In genomic region chr22:24935771-24936483, GRCh38 we compare ENCODE assay signal across 24 cellular contexts. TPM values are rescaled to one million over a fixed set of nuclear protein-coding genes. Genes with fewer than 3 reads are reported as not detected.
A peak's percentile ranks its signal among the peaks of the same experiment; 100 is the strongest.
DNase-seq lines count a peak whose midpoint lies in the region; ATAC-seq, FAIRE-seq and TF ChIP-seq lines count a peak whose summit lies in the region.
"Had no signal": no experiment of that assay in that cellular context is flagged by ENCODE, and none has a peak within 500 bp of the region (broad histone marks: within the 10 kb centered on the region; RNA-seq: fewer than 3 reads in every experiment).

No MANE protein-coding gene starts in this region.

- no peaks in the 10 kb centered on the region for H3K79me1 ChIP-seq in H1 (ENCODE audit: low read depth, low read length)

- H3K4me2 ChIP-seq in H1 (ENCODE audit: insufficient read depth in 1 of 2, low read depth in 2 of 2, low read length in 2 of 2), result no peak overlapping the region
- H3K4me2 ChIP-seq: BLaER1 had no signal

- peak; percentile 34 for DNase-seq in natural killer cell treated with Interleukin-12 subunit alpha and Interleukin-12 subunit beta and Interleukin-15 and Interleukin-18, amount 100 ng/mL, for 72 hours (ENCODE audit: low spot score)
- DNase-seq in natural killer cell (no peak), H1 (ENCODE audit: low read depth in 1 of 2, low spot score in 2 of 2) (no peak), left colon (no peak)
- DNase-seq: 8988T; ACHN; BE2C; C1 segment of cervical spinal cord; Caco-2; Calu3; CD4-positive, alpha-beta T cell; CD8-positive, alpha-beta T cell; DMS79 treated with DMSO at 0.1 percent for 48 hours; GF-D8 had no signal

- no peak overlapping the region for H3K18ac ChIP-seq in H1 (ENCODE audit: extremely low read depth, low read length)

- H2BK5ac ChIP-seq in H1 (ENCODE audit: low read depth, low read length), result no peak overlapping the region

- H3K4me1 Mint-ChIP-seq in natural killer cell treated with Interleukin-12 subunit alpha and Interleukin-12 subunit beta and Interleukin-15 and Interleukin-18, amount 100 ng/mL, for 72 hours (ENCODE audit: low read depth in 2 of 2), result no peaks in the 10 kb centered on the region
- no peaks in the 10 kb centered on the region for H3K4me1 Mint-ChIP-seq in natural killer cell

- intact Hi-C loops in natural killer cell (cut with micrococcal nuclease), result no loop called here
- intact Hi-C loops in left colon (cut with DNase I, micrococcal nuclease), result loop anchor here in 1 of 2 donors (5.0 kb wide), 1 partner anchor 111 kb away; no protein-coding TSS in a partner anchor

- H3K36me3 ChIP-seq in HEK293 (ENCODE audit: control insufficient read depth in 2 of 2, insufficient read depth in 1 of 2, low read length in 2 of 2) (no peaks in the 10 kb centered on the region), H1 (ENCODE audit: control insufficient read depth in 2 of 4, insufficient read depth in 4 of 4, low read length in 3 of 4) (no peaks in the 10 kb centered on the region)
- H3K36me3 ChIP-seq: BE2C, BLaER1 had no signal

- peak overlapping the region; percentile 37 for H3K56ac ChIP-seq in H1 (replicated peaks; ENCODE audit: insufficient read length, low read depth, low read length)

- TF ChIP-seq CTCF in natural killer cell (IDR thresholded peaks at IDR 0.05) (no peak), HEK293 (tag by site-specific recombination; IDR thresholded peaks at IDR 0.05) (no peak), H1 (IDR thresholded peaks at IDR 0.05; ENCODE audit: control extremely low read depth in 1 of 3, insufficient read depth in 1 of 3, low read depth in 1 of 3, low read length in 3 of 3) (no peak)

- POLR2A ChIA-PET in HEK293 (lab: Yijun Ruan, JAX), result interaction anchor here (0.6 kb wide), 1 partner anchor 160 kb away, joined by 3 read pairs; no protein-coding TSS in a partner anchor
- POLR2A ChIA-PET in H1 (lab: Charles Lee; ENCODE audit: partially characterized antibody), result no interaction called here

- no peak overlapping the region for H3K14ac ChIP-seq in H1 (ENCODE audit: insufficient read length)

- H2AFZ ChIP-seq in H1 (ENCODE audit: low read length), result no peak overlapping the region

- ATAC-seq in natural killer cell treated with Interleukin-12 subunit alpha and Interleukin-12 subunit beta and Interleukin-15 and Interleukin-18, amount 100 ng/mL, for 72 hours, result no peak
- ATAC-seq in natural killer cell (no peak), left colon (no peak), GM21390 (IDR thresholded peaks at IDR 0.05; ENCODE audit: unreplicated experiment) (no peak)
- ATAC-seq: CD8-positive, alpha-beta T cell had no signal

- no peak overlapping the region for H3K23ac ChIP-seq in H1 (ENCODE audit: insufficient read length)

- no peak for FAIRE-seq in H1 (lab: Jason Lieb, UNC)
- FAIRE-seq: A204.1, D721Med, G401.6, GM12891, GM19239 had no signal

- H3K27ac ChIP-seq in HEK293 (ENCODE audit: extremely low read depth, low read depth, low read length) (no peak overlapping the region), H1 (ENCODE audit: low read depth, low read length) (no peak overlapping the region)
- H3K27ac ChIP-seq: BLaER1 had no signal

- no peak overlapping the region for H3K9ac ChIP-seq in H1 (replicated peaks in 1 of 4; ENCODE audit: extremely low read depth in 1 of 4, low read depth in 3 of 4, low read length in 3 of 4)
- H3K9ac ChIP-seq: BLaER1 had no signal

- H4K91ac ChIP-seq in H1 (replicated peaks; ENCODE audit: insufficient read length, low read length), result no peak overlapping the region

- no peaks in the 10 kb centered on the region for H3K27me3 ChIP-seq in H1 (replicated peaks in 1 of 4; ENCODE audit: control insufficient read depth in 3 of 4, extremely low read depth in 1 of 4, insufficient read depth in 3 of 4, low read length in 3 of 4)
- H3K27me3 ChIP-seq: BE2C, BLaER1 had no signal

- no peak overlapping the region for H2BK15ac ChIP-seq in H1 (ENCODE audit: low read length)

- H3K9me3 Mint-ChIP-seq in natural killer cell treated with Interleukin-12 subunit alpha and Interleukin-12 subunit beta and Interleukin-15 and Interleukin-18, amount 100 ng/mL, for 72 hours, result no peaks in the 10 kb centered on the region
- H3K9me3 Mint-ChIP-seq in natural killer cell, result no peaks in the 10 kb centered on the region
- H3K9me3 Mint-ChIP-seq: CD4-positive, alpha-beta T cell; CD8-positive, alpha-beta T cell had no signal

- no peak overlapping the region for H3K4ac ChIP-seq in H1 (replicated peaks; ENCODE audit: insufficient read length, low read depth, low read length)

- no peak overlapping the region for H2BK120ac ChIP-seq in H1 (replicated peaks; ENCODE audit: low read depth, low read length)

- H3K79me2 ChIP-seq in H1 (ENCODE audit: control insufficient read depth in 1 of 2, insufficient read depth in 2 of 2, low read length in 2 of 2), result no peaks in the 10 kb centered on the region

- H3K4me3 Mint-ChIP-seq in natural killer cell treated with Interleukin-12 subunit alpha and Interleukin-12 subunit beta and Interleukin-15 and Interleukin-18, amount 100 ng/mL, for 72 hours, result no peak overlapping the region
- H3K4me3 Mint-ChIP-seq in natural killer cell, result no peak overlapping the region
- H3K4me3 Mint-ChIP-seq: CD4-positive, alpha-beta T cell; CD8-positive, alpha-beta T cell had no signal

- H3K4me1 ChIP-seq in HEK293 (ENCODE audit: control insufficient read depth, insufficient read depth, low read length) (no peaks in the 10 kb centered on the region), H1 (replicated peaks in 1 of 4; ENCODE audit: control insufficient read depth in 3 of 4, insufficient read depth in 4 of 4, low read length in 3 of 4) (peaks cover 2 to 6% (median 3%) of the 10 kb centered on the region in 4 experiments; a peak in 4 of 7 replicates)

- TF ChIP-seq POLR2A in H1 (IDR thresholded peaks at IDR 0.05; ENCODE audit: control extremely low read depth in 1 of 2, low read depth in 2 of 2, low read length in 2 of 2), result no peak

- H3K9me3 ChIP-seq in HEK293 (ENCODE audit: control insufficient read depth, insufficient read depth, low read depth, low read length), result no peaks in the 10 kb centered on the region
- H3K9me3 ChIP-seq in H1 (ENCODE audit: insufficient read depth in 2 of 2, low read depth in 1 of 2, low read length in 1 of 2), result no peaks in the 10 kb centered on the region
- H3K9me3 ChIP-seq: BE2C, BLaER1, Caco-2 had no signal

- H4K5ac ChIP-seq in H1 (ENCODE audit: insufficient read length, low read depth, low read length), result no peak overlapping the region

- TF ChIP-seq EP300 in H1 (IDR thresholded peaks at IDR 0.05; ENCODE audit: borderline replicate concordance in 1 of 2, low read depth in 2 of 2, low read length in 2 of 2), result no peak

- H2AK5ac ChIP-seq in H1 (ENCODE audit: low read depth, low read length), result no peak overlapping the region

- no peak overlapping the region for H4K8ac ChIP-seq in H1 (ENCODE audit: extremely low read depth, insufficient read depth, low read length)

- TF ChIP-seq RAD21 in H1 (IDR thresholded peaks at IDR 0.05 in 1 of 2, conservative IDR thresholded peaks at IDR 0.05 in 1 of 2; ENCODE audit: low read depth in 2 of 2, low read length in 2 of 2), result no peak

- H3K36me3 Mint-ChIP-seq in natural killer cell treated with Interleukin-12 subunit alpha and Interleukin-12 subunit beta and Interleukin-15 and Interleukin-18, amount 100 ng/mL, for 72 hours, result no peaks in the 10 kb centered on the region
- no peaks in the 10 kb centered on the region for H3K36me3 Mint-ChIP-seq in natural killer cell
- H3K36me3 Mint-ChIP-seq: CD8-positive, alpha-beta T cell had no signal

- no peak overlapping the region for H3K27ac Mint-ChIP-seq in natural killer cell treated with Interleukin-12 subunit alpha and Interleukin-12 subunit beta and Interleukin-15 and Interleukin-18, amount 100 ng/mL, for 72 hours
- H3K27ac Mint-ChIP-seq in natural killer cell, result no peak overlapping the region
- H3K27ac Mint-ChIP-seq: CD4-positive, alpha-beta T cell; CD8-positive, alpha-beta T cell had no signal

- H2BK20ac ChIP-seq in H1 (ENCODE audit: low read length), result no peak overlapping the region

- H3K27me3 Mint-ChIP-seq in natural killer cell treated with Interleukin-12 subunit alpha and Interleukin-12 subunit beta and Interleukin-15 and Interleukin-18, amount 100 ng/mL, for 72 hours, result no peaks in the 10 kb centered on the region
- H3K27me3 Mint-ChIP-seq in natural killer cell (ENCODE audit: low read depth in 2 of 2), result peaks cover 0 to 3% of the 10 kb centered on the region in 2 donors

- H4K20me1 ChIP-seq in H1 (replicated peaks in 1 of 2; ENCODE audit: control insufficient read depth in 1 of 2, insufficient read depth in 2 of 2, low read length in 2 of 2), result no peaks in the 10 kb centered on the region
- H4K20me1 ChIP-seq: BLaER1 had no signal

- CTCF ChIA-PET in HEK293 (lab: Yijun Ruan, JAX), result interaction anchor here (0.7 to 7.7 kb wide), 5 partner anchors 9 to 219 kb away, joined by 3 to 300 read pairs (median 7); no protein-coding TSS in a partner anchor
- CTCF ChIA-PET in H1 (lab: Charles Lee; ENCODE audit: partially characterized antibody), result interaction anchor here (0.9 to 4.9 kb wide), 7 partner anchors 9 to 266 kb away, joined by 3 to 186 read pairs (median 24); no protein-coding TSS in a partner anchor

- H3K4me3 ChIP-seq in HEK293 (ENCODE audit: low read depth, low read length) (no peak overlapping the region), H1 (ENCODE audit: extremely low read depth in 1 of 4, insufficient read depth in 2 of 4, low read depth in 3 of 4, low read length in 4 of 4) (no peak overlapping the region)
- H3K4me3 ChIP-seq: BLaER1 had no signal

- H3K23me2 ChIP-seq in H1 (ENCODE audit: low read depth, low read length), result peaks cover 9% of the 10 kb centered on the region; the same call in 1 of the 2 replicates

- H2BK12ac ChIP-seq in H1 (ENCODE audit: low read depth, low read length), result no peak overlapping the region

RNA-seq across cellular contexts. Expression of gene LHFPL7, which starts 10.6 kb away (rescaled TPM):
- not detected for total RNA-seq in natural killer cell treated with Interleukin-12 subunit alpha and Interleukin-12 subunit beta and Interleukin-15 and Interleukin-18, amount 100 ng/mL, for 72 hours
- total RNA-seq in natural killer cell, result not detected
- total RNA-seq in H1 (2021; fragmentation: NEBNext Ultra II Directional; extraction: Animal tissue kit (Norgen Biotek cat#: 25700)), result not detected in 2 replicates
- not detected in 2 replicates for polyA plus RNA-seq in H1 (2011; rRNA removed)
- polyA plus RNA-seq in H1 (2011; cell fraction: cytosol; rRNA removed), result not detected
- not detected for polyA plus RNA-seq in H1 (2011; cell fraction: nucleus; rRNA removed)
- not detected in 4 replicates for polyA plus RNA-seq in H1 (2012, experiment 1 of 2)
- polyA plus RNA-seq in H1 (2012, experiment 2 of 2), result not detected
- not detected for polyA plus RNA-seq in H1 (2013, experiment 1 of 2)
- polyA plus RNA-seq in H1 (2013, experiment 2 of 2), result not detected
- not detected in 2 replicates for polyA minus RNA-seq in H1 (2011; rRNA and poly(A)+ RNA removed)
- not detected for polyA minus RNA-seq in H1 (2011; cell fraction: cytosol; rRNA and poly(A)+ RNA removed)
- not detected for polyA minus RNA-seq in H1 (2011; cell fraction: nucleus; rRNA and poly(A)+ RNA removed)
- total RNA-seq in left colon, result under 1 TPM in 1 of 2 donors, not detected in 1; 0.42 TPM
- total RNA-seq: A673; Caco-2; Calu3; CD4-positive, alpha-beta T cell; CD8-positive, alpha-beta T cell had no signal
- polyA plus RNA-seq: AG04450 had no signal

RNA-seq across cellular contexts. Expression of gene KIAA1671, which starts 16.6 kb away (rescaled TPM):
- 10 to 100 TPM; 11.7 to 21.3 TPM for total RNA-seq in natural killer cell treated with Interleukin-12 subunit alpha and Interleukin-12 subunit beta and Interleukin-15 and Interleukin-18, amount 100 ng/mL, for 72 hours
- 10 to 100 TPM in 1 of 3 donors, 1 to 10 TPM in 2; 3.6 to 24.0 (median 7.3) TPM for total RNA-seq in natural killer cell
- 22.6 and 23.9 TPM in 2 replicates for total RNA-seq in H1 (2021; fragmentation: NEBNext Ultra II Directional; extraction: Animal tissue kit (Norgen Biotek cat#: 25700))
- 5.9 and 6.4 TPM in 2 replicates for polyA plus RNA-seq in H1 (2011; rRNA removed)
- polyA plus RNA-seq in H1 (2011; cell fraction: cytosol; rRNA removed), result 5.4 TPM
- 9.8 TPM for polyA plus RNA-seq in H1 (2011; cell fraction: nucleus; rRNA removed)
- polyA plus RNA-seq in H1 (2012, experiment 1 of 2), result 8.0 to 11.3 TPM (median 9.2 TPM) in 4 replicates
- 2.7 TPM for polyA plus RNA-seq in H1 (2012, experiment 2 of 2)
- polyA plus RNA-seq in H1 (2013, experiment 1 of 2), result 10.4 TPM
- 10.1 TPM for polyA plus RNA-seq in H1 (2013, experiment 2 of 2)
- polyA minus RNA-seq in H1 (2011; rRNA and poly(A)+ RNA removed), result 16.1 and 18.8 TPM in 2 replicates
- 11.6 TPM for polyA minus RNA-seq in H1 (2011; cell fraction: cytosol; rRNA and poly(A)+ RNA removed)
- 19.4 TPM for polyA minus RNA-seq in H1 (2011; cell fraction: nucleus; rRNA and poly(A)+ RNA removed)
- total RNA-seq in left colon, result 100 to 1,000 TPM; 100 to 106 TPM
